ENCODE assay signal across 10 cellular contexts in the genomic region with DNA sequence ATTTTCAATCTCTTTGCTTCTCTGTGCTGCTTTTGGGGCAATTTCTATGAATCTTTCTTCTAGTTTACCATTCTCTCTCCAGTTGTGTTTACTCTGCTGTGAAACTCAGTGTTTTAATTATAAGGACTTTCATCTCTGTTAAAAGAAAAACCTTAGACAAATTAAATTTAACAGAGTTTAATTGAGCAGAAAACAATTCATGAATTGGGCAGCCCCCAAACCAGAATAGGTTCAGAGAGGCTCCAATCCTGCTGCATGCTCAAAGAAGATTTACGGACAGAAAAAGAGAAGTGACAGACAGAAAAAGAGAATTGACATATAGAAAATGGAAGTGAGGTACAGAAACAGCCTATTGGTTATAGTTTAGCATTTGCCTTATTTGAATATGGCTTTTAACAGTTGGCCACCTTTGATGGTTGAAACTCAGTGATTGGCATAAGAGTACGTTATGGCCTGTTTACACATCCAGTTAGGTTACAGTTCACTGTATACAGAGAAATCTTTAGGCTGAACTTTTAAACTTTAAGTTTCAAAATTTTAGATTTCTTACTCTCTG.
"Had no signal": no experiment of that assay in that cellular context is flagged by ENCODE, and none has a peak within 500 bp of the region (broad histone marks: within the 10 kb centered on the region; RNA-seq: fewer than 3 reads in every experiment).

No MANE protein-coding gene starts in this region.

- H3K4me3 ChIP-seq: GM23338 had no signal

- H2AFZ ChIP-seq: GM23338 had no signal

- H3K9ac ChIP-seq: KMS-11 had no signal

- H3K4me2 ChIP-seq: GM23338, KMS-11 had no signal

- DNase-seq: H9, HCEC 1CT, HFFc6, KBM-7 had no signal

- ATAC-seq: GM23338, HepG2 had no signal

- H3K27ac ChIP-seq: HL-60, KMS-11 had no signal

- FAIRE-seq: H1, H54, HepG2 had no signal
